In genomic region chr20:34004227-34004626, GRCh38 we compare ENCODE assay signal across 30 cellular contexts.
"Had no signal": no experiment of that assay in that cellular context is flagged by ENCODE, and none has a peak within 500 bp of the region (broad histone marks: within the 10 kb centered on the region; RNA-seq: fewer than 3 reads in every experiment).

No MANE protein-coding gene starts in this region.

- H3K9me3 Mint-ChIP-seq: activated T-cell treated with anti-CD3 and anti-CD28 coated beads, Interleukin-2, amount 50 U/mL, for 24 hours; T-helper 2 cell treated with Interferon-gamma antibody and Interleukin-4, amounts not matched to agents 5 μg/mL and 100 μg/mL, for 36 hours had no signal

- ATAC-seq: esophagus mucosa; left cardiac atrium; left ventricle myocardium superior; mucosa of descending colon; sciatic nerve; stimulated activated naive B cell treated with anti-CD40 and anti-IgM and Interleukin-4, amounts not matched to agents 10 μg/mL and 1 μg/mL and 100 μg/mL, for 72 hours; upper lobe of right lung had no signal

- H3K27ac ChIP-seq: breast epithelium, pancreas, prostate gland, stomach, thyroid gland, upper lobe of right lung had no signal

- H3K9me3 ChIP-seq: breast epithelium, mucosa of descending colon, pancreas, prostate gland, stomach, thyroid gland, upper lobe of right lung had no signal

- H3K27me3 ChIP-seq: breast epithelium, pancreas, stomach, thyroid gland, upper lobe of right lung had no signal

- H3K36me3 ChIP-seq: breast epithelium, pancreas, prostate gland, stomach, thyroid gland, upper lobe of right lung had no signal

- H3K27ac Mint-ChIP-seq: stimulated activated naive B cell treated with anti-CD40 and anti-IgM and Interleukin-4, amounts not matched to agents 10 μg/mL and 1 μg/mL and 100 μg/mL, for 72 hours; T-helper 2 cell treated with Interferon-gamma antibody and Interleukin-4, amounts not matched to agents 5 μg/mL and 100 μg/mL, for 36 hours had no signal

- H3K27me3 Mint-ChIP-seq: activated T-cell treated with anti-CD3 and anti-CD28 coated beads, Interleukin-2, amount 50 U/mL, for 24 hours; stimulated activated naive B cell treated with anti-CD40 and anti-IgM and Interleukin-4, amounts not matched to agents 10 μg/mL and 1 μg/mL and 100 μg/mL, for 72 hours had no signal

- H3K4me1 ChIP-seq: breast epithelium, prostate gland had no signal

- H3K4me3 ChIP-seq: breast epithelium, mucosa of descending colon, pancreas, prostate gland, stomach, thyroid gland, upper lobe of right lung had no signal

- H3K4me3 Mint-ChIP-seq: activated T-cell treated with anti-CD3 and anti-CD28 coated beads, Interleukin-2, amount 50 U/mL, for 24 hours; stimulated activated naive B cell treated with anti-CD40 and anti-IgM and Interleukin-4, amounts not matched to agents 10 μg/mL and 1 μg/mL and 100 μg/mL, for 72 hours; T-helper 2 cell treated with Interferon-gamma antibody and Interleukin-4, amounts not matched to agents 5 μg/mL and 100 μg/mL, for 36 hours had no signal

- DNase-seq: activated CD4-positive, alpha-beta T cell treated with anti-CD3 and anti-CD28 coated beads for 4 hours; activated CD4-positive, alpha-beta T cell treated with anti-CD3 and anti-CD28 coated beads, Interleukin-2, amount 50 U/mL, for 48 hours; activated CD4-positive, CD25-positive, alpha-beta regulatory T cell; activated CD8-positive, alpha-beta memory T cell treated with anti-CD3 and anti-CD28 coated beads for 24 hours; activated gamma-delta T cell treated with Interleukin-2 at 50 U/mL for 16 hours; activated naive CD4-positive, alpha-beta T cell treated with anti-CD3 and anti-CD28 coated beads, Interleukin-2, amount 50 U/mL, for 16 hours; activated T-cell treated with anti-CD3 and anti-CD28 coated beads, Interleukin-2, amount 50 U/mL, for 24 hours; amygdala; central memory CD4-positive, alpha-beta T cell; foreskin fibroblast; head of caudate nucleus; hippocampal formation; left cardiac atrium; left ventricle myocardium superior; mucosa of descending colon; pancreas; retina; small intestine; stimulated activated CD4-positive, alpha-beta T cell treated with anti-CD3 and anti-CD28 coated beads, Interleukin-1b, Interleukin-23, amount 100 ng/mL, for 48 hours; stimulated activated CD4-positive, alpha-beta T cell treated with anti-CD3 and anti-CD28 coated beads, Interleukin-4, amount 100 ng/mL, for 4 hours; stimulated activated CD8-positive, alpha-beta memory T cell treated with anti-CD3 and anti-CD28 coated beads, Interleukin-4, amount 100 ng/mL, for 48 hours; stimulated activated naive B cell treated with anti-CD40 and anti-IgM and Interleukin-4, amounts not matched to agents 10 μg/mL and 1 μg/mL and 100 μg/mL, for 72 hours; stomach; thyroid gland; upper lobe of right lung had no signal
